15 cellular contexts compared by ENCODE assay signal in genomic region chr1:53473463-53473862, GRCh38. TPM values are rescaled to one million over a fixed set of nuclear protein-coding genes. Genes with fewer than 3 reads are reported as not detected.
DNase-seq lines count a peak whose midpoint lies in the region; ATAC-seq and TF ChIP-seq lines count a peak whose summit lies in the region.
"Had no signal": no experiment of that assay in that cellular context is flagged by ENCODE, and none has a peak within 500 bp of the region (broad histone marks: within the 10 kb centered on the region; RNA-seq: fewer than 3 reads in every experiment).

No MANE protein-coding gene starts in this region.

- no peak overlapping the region for H3K4me3 ChIP-seq in choroid plexus epithelial cell (ENCODE audit: low read depth, low read length)
- H3K4me3 ChIP-seq: heart right ventricle, prostate gland had no signal

- TF ChIP-seq CTCF in choroid plexus epithelial cell (conservative IDR thresholded peaks at IDR 0.05; ENCODE audit: low read depth, low read length), result peak; percentile 57
- TF ChIP-seq CTCF in progenitor cell of endocrine pancreas (IDR thresholded peaks at IDR 0.05; ENCODE audit: unreplicated experiment), result peak; percentile 19

- H3K4me1 Mint-ChIP-seq in progenitor cell of endocrine pancreas (ENCODE audit: low read depth), result no peaks in the 10 kb centered on the region
- H3K4me1 Mint-ChIP-seq: B cell had no signal

- H3K4me3 Mint-ChIP-seq in progenitor cell of endocrine pancreas (ENCODE audit: low read depth), result no peak overlapping the region
- H3K4me3 Mint-ChIP-seq: activated T-helper 1 cell treated with anti-CD3 and anti-CD28 coated beads, Interleukin-12 subunit alpha, Interleukin-12 subunit beta, Interleukin-2, Interleukin-4 antibody, amounts not matched to agents 30 ng/mL and 10 ng/mL and 1 ng/mL, durations not matched to agents 14 hours and 24 hours and 36 hours; B cell; dendritic cell treated with granulocyte-macrophage colony-stimulating factor and Interleukin-4, amounts not matched to agents 40 ng/mL and 50 ng/mL, for 4 days had no signal

- ATAC-seq in GM18502 (IDR thresholded peaks at IDR 0.05; ENCODE audit: poor library complexity, unreplicated experiment), result no peak
- ATAC-seq: heart right ventricle had no signal

- no peaks in the 10 kb centered on the region for H3K36me3 Mint-ChIP-seq in progenitor cell of endocrine pancreas (ENCODE audit: insufficient read depth)

- H3K27ac Mint-ChIP-seq in progenitor cell of endocrine pancreas, result no peak overlapping the region
- H3K27ac Mint-ChIP-seq: activated T-helper 1 cell treated with anti-CD3 and anti-CD28 coated beads, Interleukin-12 subunit alpha, Interleukin-12 subunit beta, Interleukin-2, Interleukin-4 antibody, amounts not matched to agents 30 ng/mL and 10 ng/mL and 1 ng/mL, durations not matched to agents 14 hours and 24 hours and 36 hours; B cell; dendritic cell treated with granulocyte-macrophage colony-stimulating factor and Interleukin-4, amounts not matched to agents 40 ng/mL and 50 ng/mL, for 4 days had no signal

- no peaks in the 10 kb centered on the region for H3K9me3 Mint-ChIP-seq in progenitor cell of endocrine pancreas (ENCODE audit: low read depth)
- H3K9me3 Mint-ChIP-seq: activated T-helper 1 cell treated with anti-CD3 and anti-CD28 coated beads, Interleukin-12 subunit alpha, Interleukin-12 subunit beta, Interleukin-2, Interleukin-4 antibody, amounts not matched to agents 30 ng/mL and 10 ng/mL and 1 ng/mL, durations not matched to agents 14 hours and 24 hours and 36 hours; dendritic cell treated with granulocyte-macrophage colony-stimulating factor and Interleukin-4, amounts not matched to agents 40 ng/mL and 50 ng/mL, for 4 days had no signal

- peak; percentile 41 for DNase-seq in activated effector memory CD4-positive, alpha-beta T cell treated with anti-CD3 and anti-CD28 coated beads, Interleukin-2, amount 50 U/mL, for 16 hours
- DNase-seq in activated effector memory CD4-positive, alpha-beta T cell treated with Interleukin-2 at 50 U/mL for 16 hours, result no peak
- DNase-seq in M059J (ENCODE audit: low read depth) (peak; percentile 9), choroid plexus epithelial cell (ENCODE audit: low read depth) (peak; percentile 51), progenitor cell of endocrine pancreas (ENCODE audit: low spot score, unreplicated experiment) (no peak), DMS153 (lab: John Stamatoyannopoulos, UW) (no peak), H4 (ENCODE audit: low spot score) (no peak)
- DNase-seq: heart right ventricle, NCI-H187, substantia nigra had no signal

- peaks cover 34% of the 10 kb centered on the region for H3K27me3 Mint-ChIP-seq in progenitor cell of endocrine pancreas

RNA-seq across cellular contexts. Expression of gene DMRTB1, which starts 14.3 kb away (rescaled TPM):
- total RNA-seq in M059J (2014; rRNA removed; shearing (Covaris generic)), result not detected in 2 replicates
- total RNA-seq in progenitor cell of endocrine pancreas, result not detected in 2 replicates
- total RNA-seq in H4 (2014; rRNA removed; shearing (Covaris generic)), result not detected in 2 replicates
- total RNA-seq: activated T-helper 1 cell treated with anti-CD3 and anti-CD28 coated beads, Interleukin-12 subunit alpha, Interleukin-12 subunit beta, Interleukin-2, Interleukin-4 antibody, amounts not matched to agents 30 ng/mL and 10 ng/mL and 1 ng/mL, durations not matched to agents 14 hours and 24 hours and 36 hours; B cell; heart right ventricle had no signal

Comparison
In these comparisons a context has a peak if more than half of its experiments do, and no peak if none do; other contexts are left out.
1. DNase-seq: peak in activated effector memory CD4-positive, alpha-beta T cell treated with anti-CD3 and anti-CD28 coated beads, Interleukin-2, amount 50 U/mL, for 16 hours (single experiment), M059J (single experiment) and choroid plexus epithelial cell (single experiment); none in activated effector memory CD4-positive, alpha-beta T cell treated with Interleukin-2 at 50 U/mL for 16 hours (single experiment), progenitor cell of endocrine pancreas (single experiment), DMS153 (single experiment) and H4 (single experiment).